ENCODE assay signal across 12 cellular contexts in the genomic region with DNA sequence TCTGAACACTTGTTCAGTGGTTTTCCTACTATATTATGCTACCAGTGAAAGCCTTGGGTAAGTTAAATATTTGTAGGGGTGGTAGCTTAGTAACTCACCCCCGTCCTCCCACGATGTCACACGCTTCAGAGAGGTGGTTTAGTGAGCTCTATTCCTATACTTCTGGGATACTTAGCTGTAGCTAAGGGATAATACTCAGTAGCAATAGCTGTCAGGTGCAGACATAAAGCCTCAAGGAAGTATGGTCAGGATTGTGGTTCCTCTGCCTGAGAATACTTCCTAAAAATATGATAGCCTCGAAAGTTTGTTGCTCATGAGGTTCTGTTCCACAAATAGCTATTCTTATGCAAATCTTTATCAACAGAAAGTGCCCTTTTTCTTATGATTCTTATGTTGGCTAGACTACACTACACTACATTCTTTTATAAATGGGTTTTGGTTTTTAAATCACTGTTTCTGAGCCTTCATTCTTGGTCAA. TPM values are rescaled to one million over a fixed set of nuclear protein-coding genes. Genes with fewer than 3 reads are reported as not detected.
DNase-seq lines count a peak whose midpoint lies in the region; ATAC-seq and TF ChIP-seq lines count a peak whose summit lies in the region.
"Had no signal": no experiment of that assay in that cellular context is flagged by ENCODE, and none has a peak within 500 bp of the region (broad histone marks: within the 10 kb centered on the region; RNA-seq: fewer than 3 reads in every experiment).

No MANE protein-coding gene starts in this region.

- no peak overlapping the region for H2AFZ ChIP-seq in H9 (ENCODE audit: low read length)
- H2AFZ ChIP-seq: parathyroid adenoma had no signal

- H3K79me2 ChIP-seq in H9 (ENCODE audit: insufficient read depth, low read length) = no peaks in the 10 kb centered on the region
- H3K79me2 ChIP-seq: parathyroid adenoma had no signal

- H2BK15ac ChIP-seq in H9 (ENCODE audit: low read depth, low read length) = no peak overlapping the region

- H2BK5ac ChIP-seq in H9 (ENCODE audit: insufficient read length, low read length) = no peak overlapping the region

- H3K14ac ChIP-seq in H9 (ENCODE audit: insufficient read depth, low read length) = no peak overlapping the region

- no peaks in the 10 kb centered on the region for H3K9me3 ChIP-seq in thyroid gland
- no peaks in the 10 kb centered on the region for H3K9me3 ChIP-seq in H9 (ENCODE audit: control insufficient read depth, low read depth, low read length)
- H3K9me3 ChIP-seq in prostate gland = no peaks in the 10 kb centered on the region

- H2BK20ac ChIP-seq in H9 (ENCODE audit: low read depth, low read length, poor library complexity, severe bottlenecking) = no peak overlapping the region

- no peak overlapping the region for H3K56ac ChIP-seq in H9 (ENCODE audit: insufficient read length, low read depth, low read length)

- WGBS in thyroid gland, 2 donors = 68 to 88% methylated on average over 3 to 4 of the region's 4 CpGs
- WGBS in H9 (ENCODE audit: extremely low coverage, insufficient read length, low lambda C conversion rate) = no CpG with 5 or more reads among the region's 4 CpGs
- WGBS in prostate gland = 67% methylated on average over 4 of the region's 4 CpGs

- H3K27ac Mint-ChIP-seq in activated naive CD8-positive, alpha-beta T cell treated with anti-CD3 and anti-CD28 coated beads for 36 hours = peak overlapping the region; percentile 76
- H3K27ac Mint-ChIP-seq in H9 = no peak overlapping the region

- H3K18ac ChIP-seq in H9 (ENCODE audit: insufficient read length, low read depth, low read length) = no peak overlapping the region

- no peak overlapping the region for H2AK5ac ChIP-seq in H9 (ENCODE audit: insufficient read length, low read length)

- peaks cover 25% of the 10 kb centered on the region for H3K36me3 Mint-ChIP-seq in activated naive CD8-positive, alpha-beta T cell treated with anti-CD3 and anti-CD28 coated beads for 36 hours
- H3K36me3 Mint-ChIP-seq in H9 (ENCODE audit: insufficient read depth in 1 of 3, low read depth in 3 of 3) = peaks cover 67 to 95% (median 95%) of the 10 kb centered on the region in 3 experiments

- H3K27me3 ChIP-seq in thyroid gland = no peaks in the 10 kb centered on the region
- H3K27me3 ChIP-seq in H9 (ENCODE audit: insufficient read depth, low read length) = no peaks in the 10 kb centered on the region
- H3K27me3 ChIP-seq in prostate gland (replicated peaks; ENCODE audit: insufficient read depth) = no peaks in the 10 kb centered on the region

- no peak overlapping the region for H3K4me2 ChIP-seq in H9 (ENCODE audit: insufficient read depth, insufficient read length, low read length)

- H4K8ac ChIP-seq in H9 (replicated peaks; ENCODE audit: insufficient read length, low read depth, low read length) = no peak overlapping the region

- H3K23me2 ChIP-seq in H9 (ENCODE audit: insufficient read length, low read depth, low read length, poor library complexity, severe bottlenecking) = no peaks in the 10 kb centered on the region

- no peak overlapping the region for H3T11ph ChIP-seq in H9 (ENCODE audit: low read length)

- H4K91ac ChIP-seq in H9 (ENCODE audit: insufficient read length, low read depth, low read length) = no peak overlapping the region

- no peak overlapping the region for H3K9ac ChIP-seq in H9 (ENCODE audit: extremely low read depth, insufficient read length, low read length)
- H3K9ac ChIP-seq: parathyroid adenoma had no signal

- peaks cover 2% of the 10 kb centered on the region for H3K4me1 Mint-ChIP-seq in activated naive CD8-positive, alpha-beta T cell treated with anti-CD3 and anti-CD28 coated beads for 36 hours
- peaks cover 3 to 4% of the 10 kb centered on the region in 2 experiments for H3K4me1 Mint-ChIP-seq in H9

- no peak overlapping the region for H2BK12ac ChIP-seq in H9 (ENCODE audit: insufficient read length, low read depth, low read length)

- H2BK120ac ChIP-seq in H9 (ENCODE audit: low read depth, low read length, poor library complexity, severe bottlenecking) = no peak overlapping the region

- H4K20me1 ChIP-seq in H9 (ENCODE audit: control insufficient read depth, insufficient read depth, insufficient read length) = no peaks in the 10 kb centered on the region

- ATAC-seq in GM19468 (IDR thresholded peaks at IDR 0.05; ENCODE audit: extremely low read depth, unreplicated experiment) (peak; percentile 38), HG03135 (IDR thresholded peaks at IDR 0.05; ENCODE audit: unreplicated experiment) (peak; percentile 74)
- ATAC-seq: left colon had no signal

- H3K27ac ChIP-seq in thyroid gland (no peak overlapping the region), H9 (ENCODE audit: insufficient read length, low read depth, low read length) (no peak overlapping the region), prostate gland (no peak overlapping the region)
- H3K27ac ChIP-seq: parathyroid adenoma had no signal

- H3K4ac ChIP-seq in H9 (ENCODE audit: low read depth, low read length) = no peak overlapping the region

- intact Hi-C loops in thyroid gland (cut with DNase I) (no loop called here), prostate gland (cut with DNase I) (no loop called here)

- H3K36me3 ChIP-seq in thyroid gland (peaks cover 78 to 86% of the 10 kb centered on the region in 2 donors), prostate gland (peaks cover 23 to 30% of the 10 kb centered on the region in 2 donors)

- H3K9me3 Mint-ChIP-seq in activated naive CD8-positive, alpha-beta T cell treated with anti-CD3 and anti-CD28 coated beads for 36 hours = no peaks in the 10 kb centered on the region
- H3K9me3 Mint-ChIP-seq in H9 = no peaks in the 10 kb centered on the region

- peaks cover 0 to 19% of the 10 kb centered on the region in 2 donors for H3K4me1 ChIP-seq in thyroid gland
- no peaks in the 10 kb centered on the region for H3K4me1 ChIP-seq in H9 (ENCODE audit: insufficient read depth, low read length)
- peaks cover 3% of the 10 kb centered on the region for H3K4me1 ChIP-seq in prostate gland (replicated peaks)
- H3K4me1 ChIP-seq: parathyroid adenoma had no signal

- no peak overlapping the region for H3K4me3 ChIP-seq in thyroid gland (replicated peaks in 1 of 3)
- no peak overlapping the region for H3K4me3 ChIP-seq in prostate gland

- H3K27me3 Mint-ChIP-seq in activated naive CD8-positive, alpha-beta T cell treated with anti-CD3 and anti-CD28 coated beads for 36 hours = no peaks in the 10 kb centered on the region
- no peaks in the 10 kb centered on the region for H3K27me3 Mint-ChIP-seq in H9 (ENCODE audit: low read depth)

- H3K23ac ChIP-seq in H9 (ENCODE audit: insufficient read length, low read depth, low read length) = no peak overlapping the region

- TF ChIP-seq POLR2A in thyroid gland (IDR thresholded peaks at IDR 0.05) (no peak), prostate gland (IDR thresholded peaks at IDR 0.05) (no peak)

- TF ChIP-seq CTCF in GM10266 (IDR thresholded peaks at IDR 0.05; ENCODE audit: control insufficient read depth, insufficient read depth, low read depth, missing control alignments) = no peak
- no peak for TF ChIP-seq CTCF in thyroid gland (IDR thresholded peaks at IDR 0.05)
- no peak for TF ChIP-seq CTCF in H9 (conservative IDR thresholded peaks at IDR 0.05)
- no peak for TF ChIP-seq CTCF in prostate gland (IDR thresholded peaks at IDR 0.05)

- no peak overlapping the region for H3K4me3 Mint-ChIP-seq in activated naive CD8-positive, alpha-beta T cell treated with anti-CD3 and anti-CD28 coated beads for 36 hours
- no peak overlapping the region for H3K4me3 Mint-ChIP-seq in H9

- H3K79me1 ChIP-seq in H9 (ENCODE audit: insufficient read depth, low read depth, low read length, poor library complexity, severe bottlenecking) = peaks cover 3% of the 10 kb centered on the region

- DNase-seq in GM10266 (ENCODE audit: extremely low spot score) (peak; percentile 45), NCI-H2196 (lab: John Stamatoyannopoulos, UW; ENCODE audit: unreplicated experiment) (no peak), thyroid gland (no peak), H9 (no peak), prostate gland (ENCODE audit: low spot score) (no peak)
- DNase-seq in activated naive CD8-positive, alpha-beta T cell treated with anti-CD3 and anti-CD28 coated beads for 36 hours = no peak
- DNase-seq: foreskin melanocyte; left colon; stimulated activated CD4-positive, alpha-beta T cell treated with anti-CD3 and anti-CD28 coated beads, Interleukin-4, amount 100 ng/mL, for 4 hours had no signal

- H4K5ac ChIP-seq in H9 (ENCODE audit: insufficient read length, low read depth, low read length) = no peak overlapping the region

RNA-seq across cellular contexts. Expression of a gene that starts 11.9 kb away (rescaled TPM):
- 100 to 1,000 TPM; 134 to 136 TPM for total RNA-seq in activated naive CD8-positive, alpha-beta T cell treated with anti-CD3 and anti-CD28 coated beads for 36 hours
- total RNA-seq in thyroid gland (10 to 100 TPM; 80.9 to 91.6 (median 83.5) TPM), H9 (2021) (116 and 120 TPM in 2 replicates), prostate gland (10 to 100 TPM; 44.9 to 93.0 TPM)

RNA-seq across cellular contexts. Expression of a gene that starts 17.7 kb away (rescaled TPM):
- 1 to 10 TPM in 1 of 2 experiments, under 1 TPM in 1; 0.87 to 1.5 TPM for total RNA-seq in activated naive CD8-positive, alpha-beta T cell treated with anti-CD3 and anti-CD28 coated beads for 36 hours
- total RNA-seq in thyroid gland = not detected
- not detected in 2 replicates for total RNA-seq in H9 (2021)
- total RNA-seq in prostate gland = not detected
- total RNA-seq: left colon had no signal

RNA-seq across cellular contexts. Expression of a gene that starts 29.4 kb away (rescaled TPM):
- 1 to 10 TPM; 6.0 to 6.5 TPM for total RNA-seq in activated naive CD8-positive, alpha-beta T cell treated with anti-CD3 and anti-CD28 coated beads for 36 hours
- total RNA-seq in thyroid gland = 10 to 100 TPM in 2 of 4 donors, 1 to 10 TPM in 2; 5.7 to 16.4 (median 9.5) TPM
- 13.8 and 18.8 TPM in 2 replicates for total RNA-seq in H9 (2021)
- total RNA-seq in prostate gland = 10 to 100 TPM in 1 of 2 donors, 1 to 10 TPM in 1; 1.5 to 15.1 TPM
